In the genomic region with DNA sequence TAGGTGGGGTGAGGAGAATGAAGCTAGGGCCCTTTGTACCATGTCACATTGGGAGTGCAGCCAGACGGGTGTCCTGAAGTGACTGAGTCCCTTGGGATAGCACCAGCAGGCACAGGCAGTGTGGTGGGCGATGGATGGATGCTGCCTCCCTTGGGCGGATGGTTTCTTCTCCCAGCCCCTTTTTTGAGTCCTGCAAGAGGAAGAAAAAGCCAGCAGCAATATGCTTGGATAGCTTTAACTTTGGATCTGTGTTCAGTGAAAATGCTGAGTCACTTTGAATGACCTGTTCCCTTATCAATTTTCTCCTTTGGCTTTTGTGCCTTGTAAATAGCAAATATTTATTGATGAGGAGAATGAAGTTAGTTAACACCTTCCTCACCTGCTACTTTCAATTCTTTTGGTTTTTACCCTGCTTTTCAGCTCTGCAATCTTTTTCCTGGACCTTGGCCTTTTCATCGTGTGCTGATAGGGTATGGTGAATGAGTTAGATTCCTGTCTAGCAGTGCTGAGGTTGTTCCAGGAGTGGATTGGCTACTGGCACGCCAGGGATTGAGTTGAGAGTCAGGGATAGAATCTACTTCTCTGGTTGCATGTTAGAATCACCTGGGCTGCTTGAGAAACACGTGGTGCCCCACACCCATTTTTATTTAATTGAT, we compare ENCODE assay signal across 11 cellular contexts. TPM values are rescaled to one million over a fixed set of nuclear protein-coding genes. Genes with fewer than 3 reads are reported as not detected.
DNase-seq lines count a peak whose midpoint lies in the region; ATAC-seq and TF ChIP-seq lines count a peak whose summit lies in the region.
"Had no signal": no experiment of that assay in that cellular context is flagged by ENCODE, and none has a peak within 500 bp of the region (broad histone marks: within the 10 kb centered on the region; RNA-seq: fewer than 3 reads in every experiment).

No MANE protein-coding gene starts in this region.

- H3K27ac ChIP-seq in dorsolateral prefrontal cortex (peak overlapping the region in 40 of 59 donors; percentile 1 to 68 (median 36)), mesenchymal stem cell (ENCODE audit: low read length, poor library complexity, severe bottlenecking) (no peak overlapping the region), aorta (ENCODE audit: low read depth in 1 of 2, low read length in 2 of 2) (peak overlapping the region in 1 of 2 donors; percentile 68), upper lobe of right lung (no peak overlapping the region)

- peak overlapping the region in 1 of 2 experiments; percentile 16 for H3K18ac ChIP-seq in mesenchymal stem cell (ENCODE audit: low read depth in 1 of 2, low read length in 2 of 2)

- H3K14ac ChIP-seq in mesenchymal stem cell (ENCODE audit: low read length in 2 of 2): no peak overlapping the region

- no peak for TF ChIP-seq CTCF in dorsolateral prefrontal cortex (IDR thresholded peaks at IDR 0.05 in 54 of 56, conservative IDR thresholded peaks at IDR 0.05 in 2 of 56; ENCODE audit: low read depth in 1 of 56, partially characterized antibody in 56 of 56)
- TF ChIP-seq CTCF in upper lobe of right lung (IDR thresholded peaks at IDR 0.05): no peak

- H3K36me3 ChIP-seq in mesenchymal stem cell (ENCODE audit: control insufficient read depth in 1 of 2, insufficient read depth in 2 of 2, low read depth in 1 of 2, low read length in 2 of 2) (peaks cover 3 to 19% of the 10 kb centered on the region in 2 experiments), aorta (ENCODE audit: control insufficient read depth in 1 of 2, insufficient read depth in 2 of 2, low read length in 1 of 2) (no peaks in the 10 kb centered on the region), upper lobe of right lung (no peaks in the 10 kb centered on the region)

- no peak overlapping the region for H2BK15ac ChIP-seq in mesenchymal stem cell (ENCODE audit: low read depth, poor library complexity, severe bottlenecking)

- H2BK12ac ChIP-seq in mesenchymal stem cell (ENCODE audit: low read length in 2 of 2): peak overlapping the region in 1 of 2 experiments; percentile 51

- ATAC-seq in Right ventricle myocardium inferior (peak; percentile 67), aorta (ENCODE audit: low FRiP score) (peak; percentile 45), upper lobe of right lung (no peak), GM18858 (IDR thresholded peaks at IDR 0.05; ENCODE audit: unreplicated experiment) (no peak), HG03520 (IDR thresholded peaks at IDR 0.05; ENCODE audit: unreplicated experiment) (no peak)
- ATAC-seq: activated CD4-positive, CD25-positive, alpha-beta regulatory T cell treated with anti-CD3 and anti-CD28 coated beads, Interleukin-2, amount 50 U/mL, for 24 hours; natural killer cell had no signal

- WGBS in mesenchymal stem cell: 75% methylated on average over 6 of the region's 6 CpGs
- WGBS in aorta, 2 donors: 12 to 19% methylated on average over 6 of the region's 6 CpGs

- H2BK120ac ChIP-seq in mesenchymal stem cell (ENCODE audit: low read depth, low read length): no peak overlapping the region

- peaks cover 33% of the 10 kb centered on the region for H3K79me1 ChIP-seq in mesenchymal stem cell (replicated peaks; ENCODE audit: low read length, poor library complexity, severe bottlenecking)

- intact Hi-C loops in Right ventricle myocardium inferior (cut with DNase I) (no loop called here), cardiac septum (cut with DNase I) (no loop called here), dorsolateral prefrontal cortex (cut with DNase I) (no loop called here), aorta (cut with DNase I) (no loop called here), upper lobe of right lung (cut with DNase I) (no loop called here)

- H2AK5ac ChIP-seq in mesenchymal stem cell (ENCODE audit: low read length, severe bottlenecking): no peak overlapping the region

- no peak overlapping the region for H2AFZ ChIP-seq in mesenchymal stem cell (ENCODE audit: low read depth, low read length)

- H3K4me1 ChIP-seq in mesenchymal stem cell (ENCODE audit: control insufficient read depth, insufficient read depth, low read depth, low read length) (peaks cover 10% of the 10 kb centered on the region), aorta (ENCODE audit: control insufficient read depth in 1 of 2, insufficient read depth in 2 of 2, low read length in 2 of 2) (peaks cover 5 to 19% of the 10 kb centered on the region in 2 donors), upper lobe of right lung (peaks cover 3% of the 10 kb centered on the region)

- DNase-seq in Right ventricle myocardium inferior (ENCODE audit: missing footprints): no peak
- DNase-seq in cardiac septum (ENCODE audit: low spot score): no peak
- peak in 1 of 10 donors; percentile 17 for DNase-seq in dorsolateral prefrontal cortex
- peak; percentile 23 for DNase-seq in mesenchymal stem cell
- no peak for DNase-seq in aorta
- DNase-seq in upper lobe of right lung: no peak
- DNase-seq: foreskin fibroblast, natural killer cell had no signal

- peak overlapping the region in 1 of 2 experiments; percentile 17 for H3K4ac ChIP-seq in mesenchymal stem cell (ENCODE audit: low read depth in 1 of 2, low read length in 2 of 2)

- H4K8ac ChIP-seq in mesenchymal stem cell (ENCODE audit: low read length): no peak overlapping the region

- peak overlapping the region; percentile 53 for H3K9ac ChIP-seq in mesenchymal stem cell (ENCODE audit: low read length)

- H3K9me3 ChIP-seq in mesenchymal stem cell (ENCODE audit: control insufficient read depth, low read length) (no peaks in the 10 kb centered on the region), aorta (ENCODE audit: control insufficient read depth, low read length) (no peaks in the 10 kb centered on the region), upper lobe of right lung (no peaks in the 10 kb centered on the region)

- H3K27me3 ChIP-seq in dorsolateral prefrontal cortex (no peaks in the 10 kb centered on the region), mesenchymal stem cell (ENCODE audit: control insufficient read depth in 1 of 2, insufficient read depth in 1 of 2, low read length in 2 of 2) (no peaks in the 10 kb centered on the region), aorta (ENCODE audit: control insufficient read depth in 1 of 2, insufficient read depth in 2 of 2, low read length in 1 of 2) (no peaks in the 10 kb centered on the region), upper lobe of right lung (no peaks in the 10 kb centered on the region)

- H2BK5ac ChIP-seq in mesenchymal stem cell (ENCODE audit: low read depth, low read length, poor library complexity, severe bottlenecking): no peak overlapping the region

- H3K4me2 ChIP-seq in mesenchymal stem cell (ENCODE audit: low read length, poor library complexity, severe bottlenecking): no peak overlapping the region

- H3K23ac ChIP-seq in mesenchymal stem cell (ENCODE audit: low read length in 2 of 2): no peak overlapping the region

- H4K91ac ChIP-seq in mesenchymal stem cell (ENCODE audit: low read length): no peak overlapping the region

- H3K4me3 ChIP-seq in dorsolateral prefrontal cortex (no peak overlapping the region), mesenchymal stem cell (ENCODE audit: insufficient read depth in 1 of 2, low read depth in 1 of 2, low read length in 2 of 2) (no peak overlapping the region), aorta (ENCODE audit: low read length in 2 of 2) (no peak overlapping the region), upper lobe of right lung (no peak overlapping the region)

RNA-seq across cellular contexts. Expression of gene DCUN1D4, which starts 10.2 kb away (rescaled TPM):
- 38.7 TPM for total RNA-seq in Right ventricle myocardium inferior
- 46.0 TPM for total RNA-seq in cardiac septum
- total RNA-seq in dorsolateral prefrontal cortex: 100 to 1,000 TPM in 77 of 120 experiments, 10 to 100 TPM in 43; 64.1 to 133 (median 104) TPM
- polyA plus RNA-seq in mesenchymal stem cell (2013, experiment 1 of 2): 20.4 TPM
- polyA plus RNA-seq in mesenchymal stem cell (2013, experiment 2 of 2): 21.4 TPM
- 10 to 100 TPM; 69.6 to 87.8 TPM for total RNA-seq in aorta
- 10 to 100 TPM; 19.7 to 25.1 TPM for polyA plus RNA-seq in aorta
- total RNA-seq in upper lobe of right lung: 42.7 TPM

Comparison
In these comparisons a context has a peak if more than half of its experiments do, and no peak if none do; other contexts are left out.
1. ATAC-seq: peak in Right ventricle myocardium inferior (single experiment) and aorta (single experiment); none in upper lobe of right lung (single experiment), GM18858 (single experiment) and HG03520 (single experiment).
2. H3K27ac ChIP-seq: peak in dorsolateral prefrontal cortex (40 of 59); none in mesenchymal stem cell (single experiment) and upper lobe of right lung (single experiment).